ENCODE assay signal across 23 cellular contexts in genomic region chr18:54871231-54871630, GRCh38. TPM values are rescaled to one million over a fixed set of nuclear protein-coding genes. Genes with fewer than 3 reads are reported as not detected.
"Had no signal": no experiment of that assay in that cellular context is flagged by ENCODE, and none has a peak within 500 bp of the region (broad histone marks: within the 10 kb centered on the region; RNA-seq: fewer than 3 reads in every experiment).

No MANE protein-coding gene starts in this region.

- H3K4me3 ChIP-seq: cardiac muscle cell, left lung, right lobe of liver, stomach had no signal

- DNase-seq: activated B cell treated with CpG ODN at 0.5 μM for 24 hours; activated CD4-positive, alpha-beta memory T cell treated with anti-CD3 and anti-CD28 coated beads, Interleukin-2, amount 10 ng/mL, durations not matched to agents 7 days and 5 days; activated CD4-positive, alpha-beta T cell treated with anti-CD3 and anti-CD28 coated beads for 4 hours; activated CD8-positive, alpha-beta memory T cell treated with anti-CD3 and anti-CD28 coated beads, Interleukin-2, amount 10 ng/mL, durations not matched to agents 7 days and 5 days; activated naive CD8-positive, alpha-beta T cell treated with anti-CD3 and anti-CD28 coated beads for 36 hours; amygdala; dermis blood vessel endothelial cell; effector memory CD8-positive, alpha-beta T cell; foreskin melanocyte; left lung; right lobe of liver; small intestine; stimulated activated CD4-positive, alpha-beta T cell treated with anti-CD3 and anti-CD28 coated beads, Interleukin-15, amount 100 ng/mL, for 24 hours; stimulated activated CD4-positive, alpha-beta T cell treated with anti-CD3 and anti-CD28 coated beads, Interleukin-2, amount 100 ng/mL, for 48 hours; stomach; T-helper 2 cell had no signal

- ATAC-seq: activated CD8-positive, alpha-beta memory T cell treated with anti-CD3 and anti-CD28 coated beads, Interleukin-2, amount 10 ng/mL, durations not matched to agents 7 days and 5 days; effector memory CD8-positive, alpha-beta T cell; left lung; natural killer cell treated with Interleukin-12 subunit alpha and Interleukin-12 subunit beta and Interleukin-15 and Interleukin-18, amount 100 ng/mL, for 72 hours; right lobe of liver had no signal

- H3K79me2 ChIP-seq: parathyroid adenoma had no signal

- H3K4me1 Mint-ChIP-seq: activated B cell treated with CpG ODN at 0.5 μM for 24 hours; activated naive CD8-positive, alpha-beta T cell treated with anti-CD3 and anti-CD28 coated beads for 36 hours had no signal

- H3K36me3 Mint-ChIP-seq: activated CD8-positive, alpha-beta memory T cell treated with anti-CD3 and anti-CD28 coated beads, Interleukin-2, amount 10 ng/mL, durations not matched to agents 7 days and 5 days; activated naive CD8-positive, alpha-beta T cell treated with anti-CD3 and anti-CD28 coated beads for 36 hours; mesothelial cell of epicardium; type B pancreatic cell had no signal

- H3K27me3 ChIP-seq: cardiac muscle cell, left lung, right lobe of liver, stomach had no signal

- H3K9me3 Mint-ChIP-seq: activated B cell treated with CpG ODN at 0.5 μM for 24 hours; activated CD4-positive, alpha-beta memory T cell treated with anti-CD3 and anti-CD28 coated beads, Interleukin-2, amount 10 ng/mL, durations not matched to agents 7 days and 5 days; activated naive CD8-positive, alpha-beta T cell treated with anti-CD3 and anti-CD28 coated beads for 36 hours; effector memory CD8-positive, alpha-beta T cell; natural killer cell treated with Interleukin-12 subunit alpha and Interleukin-12 subunit beta and Interleukin-15 and Interleukin-18, amount 100 ng/mL, for 72 hours; type B pancreatic cell had no signal

- H3K27ac Mint-ChIP-seq: activated B cell treated with CpG ODN at 0.5 μM for 24 hours; activated CD4-positive, alpha-beta memory T cell treated with anti-CD3 and anti-CD28 coated beads, Interleukin-2, amount 10 ng/mL, durations not matched to agents 7 days and 5 days; activated CD8-positive, alpha-beta memory T cell treated with anti-CD3 and anti-CD28 coated beads, Interleukin-2, amount 10 ng/mL, durations not matched to agents 7 days and 5 days; activated naive CD8-positive, alpha-beta T cell treated with anti-CD3 and anti-CD28 coated beads for 36 hours; effector memory CD8-positive, alpha-beta T cell; mesothelial cell of epicardium; natural killer cell treated with Interleukin-12 subunit alpha and Interleukin-12 subunit beta and Interleukin-15 and Interleukin-18, amount 100 ng/mL, for 72 hours; type B pancreatic cell had no signal

- H3K36me3 ChIP-seq: cardiac muscle cell, left lung, right lobe of liver, stomach had no signal

- H3K9ac ChIP-seq: parathyroid adenoma had no signal

- H3K4me1 ChIP-seq: left lung, parathyroid adenoma had no signal

- H3K4me3 Mint-ChIP-seq: activated B cell treated with CpG ODN at 0.5 μM for 24 hours; activated CD4-positive, alpha-beta memory T cell treated with anti-CD3 and anti-CD28 coated beads, Interleukin-2, amount 10 ng/mL, durations not matched to agents 7 days and 5 days; activated CD8-positive, alpha-beta memory T cell treated with anti-CD3 and anti-CD28 coated beads, Interleukin-2, amount 10 ng/mL, durations not matched to agents 7 days and 5 days; activated naive CD8-positive, alpha-beta T cell treated with anti-CD3 and anti-CD28 coated beads for 36 hours; effector memory CD8-positive, alpha-beta T cell; mesothelial cell of epicardium; natural killer cell treated with Interleukin-12 subunit alpha and Interleukin-12 subunit beta and Interleukin-15 and Interleukin-18, amount 100 ng/mL, for 72 hours; type B pancreatic cell had no signal

- H2AFZ ChIP-seq: parathyroid adenoma had no signal

- H3K27me3 Mint-ChIP-seq: activated CD4-positive, alpha-beta memory T cell treated with anti-CD3 and anti-CD28 coated beads, Interleukin-2, amount 10 ng/mL, durations not matched to agents 7 days and 5 days; effector memory CD8-positive, alpha-beta T cell; natural killer cell treated with Interleukin-12 subunit alpha and Interleukin-12 subunit beta and Interleukin-15 and Interleukin-18, amount 100 ng/mL, for 72 hours had no signal

- H3K27ac ChIP-seq: cardiac muscle cell, left lung, parathyroid adenoma, right lobe of liver, stomach had no signal

- FAIRE-seq: keratinocyte, small intestine had no signal

- H3K9me3 ChIP-seq: left lung, right lobe of liver, stomach had no signal

RNA-seq across cellular contexts. Expression of gene RAB27B, which starts 43.0 kb away (rescaled TPM):
- total RNA-seq: activated naive CD8-positive, alpha-beta T cell treated with anti-CD3 and anti-CD28 coated beads for 36 hours; lung microvascular endothelial cell had no signal
